Comparison of ENCODE assay signal across 5 cellular contexts in genomic region chr4:94336791-94337190, GRCh38. TPM values are rescaled to one million over a fixed set of nuclear protein-coding genes. Genes with fewer than 3 reads are reported as not detected.
"Had no signal": no experiment of that assay in that cellular context is flagged by ENCODE, and none has a peak within 500 bp of the region (broad histone marks: within the 10 kb centered on the region; RNA-seq: fewer than 3 reads in every experiment).

No MANE protein-coding gene starts in this region.

RNA-seq across cellular contexts. Expression of gene HPGDS, which starts 5.8 kb away (rescaled TPM):
- total RNA-seq: LHCN-M2, PC-3, SK-MEL-5 had no signal
- polyA plus RNA-seq: IgD-negative memory B cell, SK-N-SH had no signal
